14 cellular contexts compared by ENCODE assay signal in the genomic region with DNA sequence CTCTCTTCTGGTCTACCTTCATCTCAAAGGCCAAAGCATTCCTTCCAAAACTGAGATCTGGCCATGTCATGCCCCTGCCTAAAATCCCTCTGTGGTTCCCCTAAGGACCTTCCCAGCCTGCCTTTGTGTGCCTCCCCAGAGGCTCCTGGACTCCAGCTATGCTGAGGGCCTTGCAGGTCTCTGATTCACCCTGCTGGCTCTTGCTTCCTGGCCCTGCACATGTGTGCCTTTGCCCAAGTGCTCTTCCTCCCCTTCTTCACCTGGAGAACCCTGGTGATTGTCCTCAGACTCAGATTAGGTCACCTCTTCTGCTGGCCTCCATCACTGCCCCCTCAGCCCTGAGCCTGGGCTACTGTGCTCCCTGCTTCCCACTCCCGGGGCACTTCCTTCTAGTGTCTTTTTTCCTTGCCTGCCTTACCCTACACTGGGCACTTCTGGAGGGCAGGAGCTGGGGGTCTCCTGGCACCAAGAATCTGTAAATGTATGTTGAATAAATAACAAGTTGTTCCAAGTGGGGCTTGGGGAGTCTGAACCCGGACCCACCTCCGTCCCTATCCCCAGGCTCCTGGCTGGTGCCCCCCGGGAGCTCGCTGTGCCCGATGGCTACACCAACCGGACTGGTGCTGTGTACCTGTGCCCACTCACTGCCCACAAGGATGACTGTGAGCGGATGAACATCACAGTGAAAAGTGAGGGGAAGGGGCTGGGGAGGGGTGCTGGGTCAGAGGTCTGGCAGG. TPM values are rescaled to one million over a fixed set of nuclear protein-coding genes. Genes with fewer than 3 reads are reported as not detected.
A peak's percentile ranks its signal among the peaks of the same experiment; 100 is the strongest.
DNase-seq lines count a peak whose midpoint lies in the region; ATAC-seq, FAIRE-seq and TF ChIP-seq lines count a peak whose summit lies in the region.
"Had no signal": no experiment of that assay in that cellular context is flagged by ENCODE, and none has a peak within 500 bp of the region (broad histone marks: within the 10 kb centered on the region; RNA-seq: fewer than 3 reads in every experiment).

No MANE protein-coding gene starts in this region.

- peak overlapping the region; percentile 70 for H3K9ac ChIP-seq in keratinocyte (ENCODE audit: control insufficient read depth, extremely low read depth, insufficient read depth, low read length)

- peaks cover 3% of the 10 kb centered on the region for H3K27me3 Mint-ChIP-seq in HFFc6 (ENCODE audit: insufficient read depth)

- no peaks in the 10 kb centered on the region for H3K9me3 ChIP-seq in ascending aorta
- no peaks in the 10 kb centered on the region for H3K9me3 ChIP-seq in keratinocyte (ENCODE audit: control insufficient read depth, low read depth, low read length)
- no peaks in the 10 kb centered on the region for H3K9me3 ChIP-seq in suprapubic skin
- H3K9me3 ChIP-seq: testis had no signal

- peak; percentile 55 for FAIRE-seq in keratinocyte (lab: Jason Lieb, UNC)

- dilution Hi-C loops in keratinocyte (cut with MboI; ENCODE audit: extremely low pct_ligation_motif_present, low sequenced_read_pairs), result no loop called here

- peaks cover 84% of the 10 kb centered on the region for H3K79me2 ChIP-seq in keratinocyte (ENCODE audit: control insufficient read depth, insufficient read depth, low read length)

- ATAC-seq in HG03378 (IDR thresholded peaks at IDR 0.05; ENCODE audit: unreplicated experiment) (no peak), GM19397 (IDR thresholded peaks at IDR 0.05; ENCODE audit: unreplicated experiment) (no peak), GM18858 (IDR thresholded peaks at IDR 0.05; ENCODE audit: unreplicated experiment) (no peak)

- H4K20me1 ChIP-seq in keratinocyte (ENCODE audit: control insufficient read depth, extremely low read depth, insufficient read depth, low read length), result peaks cover 11% of the 10 kb centered on the region

- DNase-seq in HFFc6 (peak; percentile 36), ascending aorta (ENCODE audit: low spot score in 2 of 2) (peak in 1 of 2 donors; percentile 78), keratinocyte (ENCODE audit: low read depth, low spot score) (no peak), suprapubic skin (ENCODE audit: low spot score in 2 of 2) (no peak), H4 (ENCODE audit: low spot score) (no peak)
- DNase-seq: DMS153; midbrain; NCI-H1417; stimulated activated CD4-positive, alpha-beta T cell treated with anti-CD3 and anti-CD28 coated beads, Interleukin-1b, Interleukin-23, amount 100 ng/mL, for 48 hours; testis; WERI-Rb-1 had no signal

- peaks cover 82% of the 10 kb centered on the region for H3K4me1 Mint-ChIP-seq in HFFc6 (ENCODE audit: low read depth)

- WGBS in suprapubic skin, result 92% methylated on average over 8 of the region's 8 CpGs

- no peaks in the 10 kb centered on the region for H3K9me3 Mint-ChIP-seq in HFFc6

- peaks cover 48 to 76% of the 10 kb centered on the region in 2 donors for H3K4me1 ChIP-seq in ascending aorta
- peaks cover 65% of the 10 kb centered on the region for H3K4me1 ChIP-seq in keratinocyte (ENCODE audit: control insufficient read depth, extremely low read depth, insufficient read depth, low read length)
- H3K4me1 ChIP-seq in suprapubic skin, result peaks cover 72% of the 10 kb centered on the region

- H3K4me3 ChIP-seq in ascending aorta (no peak overlapping the region), keratinocyte (ENCODE audit: control insufficient read depth in 2 of 3, extremely low read depth in 1 of 3, insufficient read depth in 2 of 3, low read depth in 1 of 3, low read length in 3 of 3) (peak overlapping the region in 2 of 3 experiments; percentile 41 to 47), suprapubic skin (no peak overlapping the region)
- H3K4me3 ChIP-seq: testis had no signal

- peak overlapping the region; percentile 79 for H3K4me3 Mint-ChIP-seq in HFFc6

- H3K36me3 Mint-ChIP-seq in HFFc6 (ENCODE audit: low read depth), result peaks cover 32% of the 10 kb centered on the region

- TF ChIP-seq CTCF in HFFc6 (IDR thresholded peaks at IDR 0.05) (no peak), ascending aorta (IDR thresholded peaks at IDR 0.05) (no peak), keratinocyte (optimal IDR thresholded peaks at IDR 0.05 in 1 of 3, IDR thresholded peaks at IDR 0.05 in 1 of 3, conservative IDR thresholded peaks at IDR 0.05 in 1 of 3; ENCODE audit: extremely low read depth in 1 of 3, insufficient read depth in 2 of 3, low read length in 3 of 3) (no peak), suprapubic skin (IDR thresholded peaks at IDR 0.05) (no peak)

- H3K27ac ChIP-seq in ascending aorta, result peak overlapping the region; percentile 95 to 97
- H3K27ac ChIP-seq in keratinocyte (ENCODE audit: control insufficient read depth, insufficient read depth, low read length), result peak overlapping the region; percentile 95
- H3K27ac ChIP-seq in suprapubic skin, result peak overlapping the region; percentile 89
- H3K27ac ChIP-seq: testis, WERI-Rb-1 had no signal

- peak overlapping the region; percentile 99 for H3K27ac Mint-ChIP-seq in HFFc6

- no peaks in the 10 kb centered on the region for H3K27me3 ChIP-seq in ascending aorta
- H3K27me3 ChIP-seq in keratinocyte (ENCODE audit: control insufficient read depth, extremely low read depth, insufficient read depth, low read length), result no peaks in the 10 kb centered on the region
- H3K27me3 ChIP-seq in suprapubic skin, result no peaks in the 10 kb centered on the region
- H3K27me3 ChIP-seq: testis had no signal

- intact Hi-C loops in ascending aorta (cut with DNase I), result loop anchor here (2.0 kb wide), 1 partner anchor 37 kb away; no protein-coding TSS in a partner anchor

- TF ChIP-seq POLR2A in suprapubic skin (IDR thresholded peaks at IDR 0.05), result no peak

- no peak overlapping the region for H2AFZ ChIP-seq in keratinocyte (ENCODE audit: control insufficient read depth, low read length)

- no peak for TF ChIP-seq EP300 in suprapubic skin (IDR thresholded peaks at IDR 0.05)

- H3K9me1 ChIP-seq in keratinocyte (ENCODE audit: control insufficient read depth, extremely low read depth, insufficient read depth, low read length), result no peaks in the 10 kb centered on the region

- H3K4me2 ChIP-seq in keratinocyte (ENCODE audit: control insufficient read depth, extremely low read depth, insufficient read depth, low read depth, low read length), result peak overlapping the region; percentile 90

- H3K36me3 ChIP-seq in ascending aorta (peaks cover 10 to 21% of the 10 kb centered on the region in 2 donors), keratinocyte (ENCODE audit: control insufficient read depth in 2 of 2, extremely low read depth in 1 of 2, insufficient read depth in 2 of 2, low read length in 2 of 2) (peaks cover 16 to 65% of the 10 kb centered on the region in 2 experiments), suprapubic skin (no peaks in the 10 kb centered on the region)

RNA-seq across cellular contexts. Expression of a gene that starts 7.8 kb away (rescaled TPM):
- total RNA-seq in HFFc6 (2021; fragmentation: NEBNext Ultra II Directional; extraction: Animal tissue kit (Norgen Biotek cat#: 25700)), result 100 to 1,000 TPM; 272 to 319 (median 288) TPM
- 222 TPM for total RNA-seq in ascending aorta
- 427 to 733 TPM (median 708 TPM) in 3 replicates for polyA plus RNA-seq in keratinocyte
- 311 TPM for polyA plus RNA-seq in keratinocyte (2011; ENCODE audit: low read depth)
- polyA plus RNA-seq in keratinocyte (2011; cell fraction: cytosol; rRNA removed), result 216 and 405 TPM in 2 replicates
- polyA plus RNA-seq in keratinocyte (2011; cell fraction: nucleus; rRNA removed), result 1,779 and 2,144 TPM in 2 replicates
- 460 and 965 TPM in 2 replicates for polyA plus RNA-seq in keratinocyte (2012; ENCODE audit: low replicate concordance)
- 1,193 to 2,515 TPM (median 1,361 TPM) in 3 replicates for polyA minus RNA-seq in keratinocyte
- 897 TPM for polyA minus RNA-seq in keratinocyte (2011; cell fraction: cytosol; rRNA and poly(A)+ RNA removed)
- 2,521 and 2,609 TPM in 2 replicates for polyA minus RNA-seq in keratinocyte (2011; cell fraction: nucleus; rRNA and poly(A)+ RNA removed)
- total RNA-seq in suprapubic skin, result 100 to 1,000 TPM in 3 of 4 donors, 10 to 100 TPM in 1; 85.9 to 229 (median 198) TPM
- 106 and 129 TPM in 2 replicates for total RNA-seq in H4 (2014; rRNA removed; shearing (Covaris generic))

RNA-seq across cellular contexts. Expression of a gene that starts 31.5 kb away (rescaled TPM):
- total RNA-seq in HFFc6 (2021; fragmentation: NEBNext Ultra II Directional; extraction: Animal tissue kit (Norgen Biotek cat#: 25700)), result 10 to 100 TPM; 26.6 to 35.6 (median 29.6) TPM
- 73.5 TPM for total RNA-seq in ascending aorta
- polyA plus RNA-seq in keratinocyte, result 7.5 to 24.1 TPM (median 8.6 TPM) in 3 replicates
- 2.1 TPM for polyA plus RNA-seq in keratinocyte (2011; ENCODE audit: low read depth)
- polyA plus RNA-seq in keratinocyte (2011; cell fraction: cytosol; rRNA removed), result 19.2 and 30.7 TPM in 2 replicates
- 21.7 and 30.4 TPM in 2 replicates for polyA plus RNA-seq in keratinocyte (2011; cell fraction: nucleus; rRNA removed)
- polyA plus RNA-seq in keratinocyte (2012; ENCODE audit: low replicate concordance), result 5.9 and 11.2 TPM in 2 replicates
- 21.8 to 28.3 TPM (median 21.9 TPM) in 3 replicates for polyA minus RNA-seq in keratinocyte
- polyA minus RNA-seq in keratinocyte (2011; cell fraction: cytosol; rRNA and poly(A)+ RNA removed), result 18.8 TPM
- 11.7 and 14.0 TPM in 2 replicates for polyA minus RNA-seq in keratinocyte (2011; cell fraction: nucleus; rRNA and poly(A)+ RNA removed)
- 100 to 1,000 TPM in 2 of 4 donors, 10 to 100 TPM in 2; 33.2 to 114 (median 69.6) TPM for total RNA-seq in suprapubic skin
- 37.6 and 41.2 TPM in 2 replicates for total RNA-seq in H4 (2014; rRNA removed; shearing (Covaris generic))

Comparison
In these comparisons a context has a peak if more than half of its experiments do, and no peak if none do; other contexts are left out.
1. H3K4me3 ChIP-seq: peak in keratinocyte (2 of 3); none in ascending aorta (0 of 2) and suprapubic skin (single experiment).
2. Peak in every context shown above with its lines, with median percentiles within 50 percentile points of each other: H3K27ac ChIP-seq.